In the genomic region with DNA sequence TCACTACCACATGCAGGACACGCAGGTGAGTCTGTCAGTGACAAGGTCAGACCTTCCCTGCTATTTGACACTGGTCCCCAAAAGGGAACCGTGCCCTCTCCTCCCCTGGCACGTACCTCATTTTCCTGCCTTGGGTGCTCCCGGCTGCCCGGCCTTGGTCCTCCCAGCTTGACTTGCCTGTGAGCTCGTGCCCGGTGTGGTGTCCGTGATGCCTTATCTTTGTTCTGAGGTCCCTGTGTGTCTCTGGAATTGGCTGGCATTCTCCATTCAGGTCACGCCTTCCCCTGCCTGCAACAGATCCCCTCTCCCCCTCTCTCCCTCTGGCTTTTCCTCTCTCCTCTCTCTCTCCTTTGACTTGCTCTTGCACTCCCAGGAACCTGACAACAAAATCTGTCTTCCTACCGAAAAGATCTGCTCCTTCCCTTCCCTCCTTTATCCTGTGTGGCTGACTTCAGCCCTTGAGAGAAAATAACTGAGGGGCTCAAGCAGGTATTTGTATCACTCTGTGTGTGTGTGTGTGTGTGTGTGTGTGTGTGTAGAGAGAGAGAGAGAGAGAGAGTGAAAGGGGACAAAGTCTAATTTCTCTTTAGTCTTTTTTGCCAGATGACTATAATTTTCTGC, we compare ENCODE assay signal across 2 cellular contexts.
TF ChIP-seq lines count a peak whose summit lies in the region.

A gene with protein sequence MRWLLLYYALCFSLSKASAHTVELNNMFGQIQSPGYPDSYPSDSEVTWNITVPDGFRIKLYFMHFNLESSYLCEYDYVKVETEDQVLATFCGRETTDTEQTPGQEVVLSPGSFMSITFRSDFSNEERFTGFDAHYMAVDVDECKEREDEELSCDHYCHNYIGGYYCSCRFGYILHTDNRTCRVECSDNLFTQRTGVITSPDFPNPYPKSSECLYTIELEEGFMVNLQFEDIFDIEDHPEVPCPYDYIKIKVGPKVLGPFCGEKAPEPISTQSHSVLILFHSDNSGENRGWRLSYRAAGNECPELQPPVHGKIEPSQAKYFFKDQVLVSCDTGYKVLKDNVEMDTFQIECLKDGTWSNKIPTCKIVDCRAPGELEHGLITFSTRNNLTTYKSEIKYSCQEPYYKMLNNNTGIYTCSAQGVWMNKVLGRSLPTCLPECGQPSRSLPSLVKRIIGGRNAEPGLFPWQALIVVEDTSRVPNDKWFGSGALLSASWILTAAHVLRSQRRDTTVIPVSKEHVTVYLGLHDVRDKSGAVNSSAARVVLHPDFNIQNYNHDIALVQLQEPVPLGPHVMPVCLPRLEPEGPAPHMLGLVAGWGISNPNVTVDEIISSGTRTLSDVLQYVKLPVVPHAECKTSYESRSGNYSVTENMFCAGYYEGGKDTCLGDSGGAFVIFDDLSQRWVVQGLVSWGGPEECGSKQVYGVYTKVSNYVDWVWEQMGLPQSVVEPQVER (minus strand): TSS at position 226 of the 621 bp plus-strand sequence. CDS start 105 bp downstream, at position 121.

TF ChIP-seq in HEK293, 187 proteins besides CTCF, POLR2A, EP300 and RAD21 (continued from another document):
- TF ChIP-seq ZNF792 (tag by site-specific recombination; IDR thresholded peaks at IDR 0.05) (no peak), KLF9 (tag by site-specific recombination; IDR thresholded peaks at IDR 0.05; ENCODE audit: low read depth) (no peak), REPIN1 (tag by site-specific recombination; IDR thresholded peaks at IDR 0.05; ENCODE audit: low read depth) (no peak), ZNF830 (tag by site-specific recombination; IDR thresholded peaks at IDR 0.05; ENCODE audit: low read depth) (no peak), ZNF555 (tag by site-specific recombination; conservative IDR thresholded peaks at IDR 0.05) (no peak), PRDM1 (tag by site-specific recombination; IDR thresholded peaks at IDR 0.05) (peak; percentile 82), ZNF596 (tag by site-specific recombination; IDR thresholded peaks at IDR 0.05) (no peak), ZNF473 (tag by site-specific recombination; IDR thresholded peaks at IDR 0.05) (no peak), ZNF354C (tag by site-specific recombination; IDR thresholded peaks at IDR 0.05; ENCODE audit: borderline replicate concordance, low read depth) (no peak), TCF7L2 (IDR thresholded peaks at IDR 0.05; ENCODE audit: borderline replicate concordance, low read depth, low read length) (no peak), ZEB2 (tag by site-specific recombination; IDR thresholded peaks at IDR 0.05) (no peak), ZBTB17 (tag by site-specific recombination; IDR thresholded peaks at IDR 0.05) (0 out of 2 replicates have a peak, but pooled peaks have one; percentile 37), GLI2 (tag by site-specific recombination; IDR thresholded peaks at IDR 0.05; ENCODE audit: borderline replicate concordance, low read depth) (no peak), ZNF214 (tag by site-specific recombination; IDR thresholded peaks at IDR 0.05; ENCODE audit: borderline replicate concordance) (no peak), KLF8 (tag by site-specific recombination; IDR thresholded peaks at IDR 0.05) (no peak), ZNF701 (tag by site-specific recombination; IDR thresholded peaks at IDR 0.05) (no peak), ZNF239 (tag by site-specific recombination; IDR thresholded peaks at IDR 0.05) (no peak)
- TF ChIP-seq, protein P1, sequence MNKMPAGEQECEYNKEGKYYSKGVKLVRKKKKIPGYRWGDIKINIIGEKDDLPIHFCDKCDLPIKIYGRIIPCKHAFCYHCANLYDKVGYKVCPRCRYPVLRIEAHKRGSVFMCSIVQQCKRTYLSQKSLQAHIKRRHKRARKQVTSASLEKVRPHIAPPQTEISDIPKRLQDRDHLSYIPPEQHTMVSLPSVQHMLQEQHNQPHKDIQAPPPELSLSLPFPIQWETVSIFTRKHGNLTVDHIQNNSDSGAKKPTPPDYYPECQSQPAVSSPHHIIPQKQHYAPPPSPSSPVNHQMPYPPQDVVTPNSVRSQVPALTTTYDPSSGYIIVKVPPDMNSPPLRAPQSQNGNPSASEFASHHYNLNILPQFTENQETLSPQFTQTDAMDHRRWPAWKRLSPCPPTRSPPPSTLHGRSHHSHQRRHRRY (tag by site-specific recombination; IDR thresholded peaks at IDR 0.05) = no peak
- TF ChIP-seq, protein P2, sequence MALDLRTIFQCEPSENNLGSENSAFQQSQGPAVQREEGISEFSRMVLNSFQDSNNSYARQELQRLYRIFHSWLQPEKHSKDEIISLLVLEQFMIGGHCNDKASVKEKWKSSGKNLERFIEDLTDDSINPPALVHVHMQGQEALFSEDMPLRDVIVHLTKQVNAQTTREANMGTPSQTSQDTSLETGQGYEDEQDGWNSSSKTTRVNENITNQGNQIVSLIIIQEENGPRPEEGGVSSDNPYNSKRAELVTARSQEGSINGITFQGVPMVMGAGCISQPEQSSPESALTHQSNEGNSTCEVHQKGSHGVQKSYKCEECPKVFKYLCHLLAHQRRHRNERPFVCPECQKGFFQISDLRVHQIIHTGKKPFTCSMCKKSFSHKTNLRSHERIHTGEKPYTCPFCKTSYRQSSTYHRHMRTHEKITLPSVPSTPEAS (tag by site-specific recombination; IDR thresholded peaks at IDR 0.05) = peak; percentile 85

TF ChIP-seq in HepG2, 621 proteins besides CTCF, POLR2A, EP300 and RAD21 (continued from another document and continues in another):
- TF ChIP-seq, protein P3, sequence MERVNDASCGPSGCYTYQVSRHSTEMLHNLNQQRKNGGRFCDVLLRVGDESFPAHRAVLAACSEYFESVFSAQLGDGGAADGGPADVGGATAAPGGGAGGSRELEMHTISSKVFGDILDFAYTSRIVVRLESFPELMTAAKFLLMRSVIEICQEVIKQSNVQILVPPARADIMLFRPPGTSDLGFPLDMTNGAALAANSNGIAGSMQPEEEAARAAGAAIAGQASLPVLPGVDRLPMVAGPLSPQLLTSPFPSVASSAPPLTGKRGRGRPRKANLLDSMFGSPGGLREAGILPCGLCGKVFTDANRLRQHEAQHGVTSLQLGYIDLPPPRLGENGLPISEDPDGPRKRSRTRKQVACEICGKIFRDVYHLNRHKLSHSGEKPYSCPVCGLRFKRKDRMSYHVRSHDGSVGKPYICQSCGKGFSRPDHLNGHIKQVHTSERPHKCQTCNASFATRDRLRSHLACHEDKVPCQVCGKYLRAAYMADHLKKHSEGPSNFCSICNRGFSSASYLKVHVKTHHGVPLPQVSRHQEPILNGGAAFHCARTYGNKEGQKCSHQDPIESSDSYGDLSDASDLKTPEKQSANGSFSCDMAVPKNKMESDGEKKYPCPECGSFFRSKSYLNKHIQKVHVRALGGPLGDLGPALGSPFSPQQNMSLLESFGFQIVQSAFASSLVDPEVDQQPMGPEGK (CRISPR knock-in tag; IDR thresholded peaks at IDR 0.05) = no peak
- TF ChIP-seq MYC (CRISPR knock-in tag; IDR thresholded peaks at IDR 0.05; ENCODE audit: borderline replicate concordance) = no peak
- TF ChIP-seq ADNP (CRISPR knock-in tag; IDR thresholded peaks at IDR 0.05) = no peak
- no peak for TF ChIP-seq FOXP1 (IDR thresholded peaks at IDR 0.05)
- TF ChIP-seq FOXP1 (CRISPR knock-in tag; IDR thresholded peaks at IDR 0.05) = no peak
- TF ChIP-seq, protein P4, sequence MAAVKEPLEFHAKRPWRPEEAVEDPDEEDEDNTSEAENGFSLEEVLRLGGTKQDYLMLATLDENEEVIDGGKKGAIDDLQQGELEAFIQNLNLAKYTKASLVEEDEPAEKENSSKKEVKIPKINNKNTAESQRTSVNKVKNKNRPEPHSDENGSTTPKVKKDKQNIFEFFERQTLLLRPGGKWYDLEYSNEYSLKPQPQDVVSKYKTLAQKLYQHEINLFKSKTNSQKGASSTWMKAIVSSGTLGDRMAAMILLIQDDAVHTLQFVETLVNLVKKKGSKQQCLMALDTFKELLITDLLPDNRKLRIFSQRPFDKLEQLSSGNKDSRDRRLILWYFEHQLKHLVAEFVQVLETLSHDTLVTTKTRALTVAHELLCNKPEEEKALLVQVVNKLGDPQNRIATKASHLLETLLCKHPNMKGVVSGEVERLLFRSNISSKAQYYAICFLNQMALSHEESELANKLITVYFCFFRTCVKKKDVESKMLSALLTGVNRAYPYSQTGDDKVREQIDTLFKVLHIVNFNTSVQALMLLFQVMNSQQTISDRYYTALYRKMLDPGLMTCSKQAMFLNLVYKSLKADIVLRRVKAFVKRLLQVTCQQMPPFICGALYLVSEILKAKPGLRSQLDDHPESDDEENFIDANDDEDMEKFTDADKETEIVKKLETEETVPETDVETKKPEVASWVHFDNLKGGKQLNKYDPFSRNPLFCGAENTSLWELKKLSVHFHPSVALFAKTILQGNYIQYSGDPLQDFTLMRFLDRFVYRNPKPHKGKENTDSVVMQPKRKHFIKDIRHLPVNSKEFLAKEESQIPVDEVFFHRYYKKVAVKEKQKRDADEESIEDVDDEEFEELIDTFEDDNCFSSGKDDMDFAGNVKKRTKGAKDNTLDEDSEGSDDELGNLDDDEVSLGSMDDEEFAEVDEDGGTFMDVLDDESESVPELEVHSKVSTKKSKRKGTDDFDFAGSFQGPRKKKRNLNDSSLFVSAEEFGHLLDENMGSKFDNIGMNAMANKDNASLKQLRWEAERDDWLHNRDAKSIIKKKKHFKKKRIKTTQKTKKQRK (IDR thresholded peaks at IDR 0.05; ENCODE audit: low read length) = no peak
- no peak for TF ChIP-seq BORCS8-MEF2B (CRISPR knock-in tag; IDR thresholded peaks at IDR 0.05)
- no peak for TF ChIP-seq NFKBIZ (CRISPR knock-in tag; IDR thresholded peaks at IDR 0.05)
- TF ChIP-seq, protein P5, sequence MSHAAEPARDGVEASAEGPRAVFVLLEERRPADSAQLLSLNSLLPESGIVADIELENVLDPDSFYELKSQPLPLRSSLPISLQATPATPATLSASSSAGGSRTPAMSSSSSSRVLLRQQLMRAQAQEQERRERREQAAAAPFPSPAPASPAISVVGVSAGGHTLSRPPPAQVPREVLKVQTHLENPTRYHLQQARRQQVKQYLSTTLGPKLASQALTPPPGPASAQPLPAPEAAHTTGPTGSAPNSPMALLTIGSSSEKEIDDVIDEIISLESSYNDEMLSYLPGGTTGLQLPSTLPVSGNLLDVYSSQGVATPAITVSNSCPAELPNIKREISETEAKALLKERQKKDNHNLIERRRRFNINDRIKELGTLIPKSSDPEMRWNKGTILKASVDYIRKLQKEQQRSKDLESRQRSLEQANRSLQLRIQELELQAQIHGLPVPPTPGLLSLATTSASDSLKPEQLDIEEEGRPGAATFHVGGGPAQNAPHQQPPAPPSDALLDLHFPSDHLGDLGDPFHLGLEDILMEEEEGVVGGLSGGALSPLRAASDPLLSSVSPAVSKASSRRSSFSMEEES (CRISPR knock-in tag; IDR thresholded peaks at IDR 0.05) = no peak
- TF ChIP-seq KLF6 (CRISPR knock-in tag; IDR thresholded peaks at IDR 0.05) = 0 out of 2 replicates have a peak, but pooled peaks have one; percentile 15
- no peak for TF ChIP-seq CHD4 (IDR thresholded peaks at IDR 0.05; ENCODE audit: borderline replicate concordance, low read length)
- TF ChIP-seq RFX3 (CRISPR knock-in tag; IDR thresholded peaks at IDR 0.05) = no peak
- no peak for TF ChIP-seq ZFP1 (CRISPR knock-in tag; IDR thresholded peaks at IDR 0.05)
- TF ChIP-seq ZNF510 (CRISPR knock-in tag; IDR thresholded peaks at IDR 0.05; ENCODE audit: low read depth) = 0 out of 2 replicates have a peak, but pooled peaks have one; percentile 15
- peak; percentile 51 for TF ChIP-seq SAP130 (CRISPR knock-in tag; IDR thresholded peaks at IDR 0.05; ENCODE audit: low read depth)
- no peak for TF ChIP-seq ZNF264 (CRISPR knock-in tag; IDR thresholded peaks at IDR 0.05)
- TF ChIP-seq ARNTL (CRISPR knock-in tag; IDR thresholded peaks at IDR 0.05) = peak; percentile 45; the same call in 1 of the 2 replicates
- peak; percentile 42 for TF ChIP-seq PHF21A (CRISPR knock-in tag; IDR thresholded peaks at IDR 0.05)
- TF ChIP-seq ZNF484 (CRISPR knock-in tag; IDR thresholded peaks at IDR 0.05; ENCODE audit: borderline replicate concordance, low read depth) = no peak
- no peak for TF ChIP-seq SRSF9 (IDR thresholded peaks at IDR 0.05; ENCODE audit: borderline replicate concordance, insufficient read depth, low read depth, low read length, poor library complexity, severe bottlenecking)
- no peak for TF ChIP-seq MAZ (IDR thresholded peaks at IDR 0.05; ENCODE audit: borderline replicate concordance, low read depth, low read length)
- TF ChIP-seq MAZ (CRISPR knock-in tag; IDR thresholded peaks at IDR 0.05; ENCODE audit: low read depth) = peak; percentile 33; the same call in 1 of the 2 replicates
- TF ChIP-seq ZNF562 (CRISPR knock-in tag; IDR thresholded peaks at IDR 0.05; ENCODE audit: borderline replicate concordance) = no peak
- TF ChIP-seq ZFP36L2 (CRISPR knock-in tag; IDR thresholded peaks at IDR 0.05) = no peak
- TF ChIP-seq PHB2 (IDR thresholded peaks at IDR 0.05; ENCODE audit: partially characterized antibody) = no peak
- no peak for TF ChIP-seq ZNF382 (CRISPR knock-in tag; IDR thresholded peaks at IDR 0.05; ENCODE audit: borderline replicate concordance)
- no peak for TF ChIP-seq FOSL1 (CRISPR knock-in tag; IDR thresholded peaks at IDR 0.05; ENCODE audit: borderline replicate concordance)
- no peak for TF ChIP-seq ZNF136 (CRISPR knock-in tag; IDR thresholded peaks at IDR 0.05; ENCODE audit: low read depth)
- TF ChIP-seq, protein P6, sequence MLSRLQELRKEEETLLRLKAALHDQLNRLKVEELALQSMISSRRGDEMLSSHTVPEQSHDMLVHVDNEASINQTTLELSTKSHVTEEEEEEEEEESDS (CRISPR knock-in tag; IDR thresholded peaks at IDR 0.05; ENCODE audit: borderline replicate concordance) = no peak
- peak; percentile 7 for TF ChIP-seq TEAD3 (CRISPR knock-in tag; optimal IDR thresholded peaks at IDR 0.05; ENCODE audit: borderline replicate concordance)
- no peak for TF ChIP-seq SNAPC2 (CRISPR knock-in tag; IDR thresholded peaks at IDR 0.05)
- TF ChIP-seq ZNF746 (CRISPR knock-in tag; IDR thresholded peaks at IDR 0.05) = no peak
- no peak for TF ChIP-seq TOPORS (CRISPR knock-in tag; IDR thresholded peaks at IDR 0.05)
- 0 out of 2 replicates have a peak, but pooled peaks have one; percentile 45 for TF ChIP-seq ZNF451 (CRISPR knock-in tag; IDR thresholded peaks at IDR 0.05)
- TF ChIP-seq ZBTB3 (CRISPR knock-in tag; IDR thresholded peaks at IDR 0.05; ENCODE audit: borderline replicate concordance, low read depth) = no peak
- no peak for TF ChIP-seq TARDBP (CRISPR knock-in tag; IDR thresholded peaks at IDR 0.05)
- TF ChIP-seq JUND (CRISPR knock-in tag; IDR thresholded peaks at IDR 0.05) = no peak
